In genomic region chr20:41452226-41452625, GRCh38 we compare ENCODE assay signal across 32 cellular contexts.
"Had no signal": no experiment of that assay in that cellular context is flagged by ENCODE, and none has a peak within 500 bp of the region (broad histone marks: within the 10 kb centered on the region; RNA-seq: fewer than 3 reads in every experiment).

No MANE protein-coding gene starts in this region.

- H3K27me3 ChIP-seq: adrenal gland, body of pancreas, esophagus squamous epithelium, gastroesophageal sphincter had no signal

- ATAC-seq: activated CD4-positive, CD25-positive, alpha-beta regulatory T cell treated with anti-CD3 and anti-CD28 coated beads, Interleukin-2, amount 50 U/mL, for 24 hours; activated CD8-positive, alpha-beta T cell treated with anti-CD3 and anti-CD28 coated beads for 36 hours; activated naive CD8-positive, alpha-beta T cell treated with anti-CD3 and anti-CD28 coated beads, Interleukin-2, amount 50 U/mL, for 24 hours; activated T-cell treated with anti-CD3 and anti-CD28 coated beads, Interleukin-2, amount 50 U/mL, for 4 hours; body of pancreas; effector memory CD8-positive, alpha-beta T cell; gastroesophageal sphincter; T-helper 17 cell had no signal

- H3K27ac ChIP-seq: adrenal gland, body of pancreas, epithelial cell of prostate, esophagus squamous epithelium, gastroesophageal sphincter, WERI-Rb-1 had no signal

- H3K4me3 ChIP-seq: adrenal gland, body of pancreas, esophagus squamous epithelium, gastroesophageal sphincter had no signal

- H3K9me3 ChIP-seq: adrenal gland, body of pancreas, esophagus squamous epithelium, gastroesophageal sphincter had no signal

- H3K4me1 ChIP-seq: body of pancreas, esophagus squamous epithelium, gastroesophageal sphincter had no signal

- FAIRE-seq: colon, endometrium, endothelial cell of umbilical vein had no signal

- DNase-seq: activated B cell treated with CpG ODN at 0.5 μM for 24 hours; activated CD4-positive, alpha-beta T cell treated with anti-CD3 and anti-CD28 coated beads for 48 hours; activated CD4-positive, alpha-beta T cell treated with anti-CD3 and anti-CD28 coated beads, Interleukin-2, amount 50 U/mL, for 1 hour; activated CD4-positive, alpha-beta T cell treated with anti-CD3 and anti-CD28 coated beads, Interleukin-2, amount 50 U/mL, for 48 hours; activated CD8-positive, alpha-beta memory T cell treated with anti-CD3 and anti-CD28 coated beads for 24 hours; activated CD8-positive, alpha-beta T cell treated with anti-CD3 and anti-CD28 coated beads for 36 hours; activated effector memory CD4-positive, alpha-beta T cell treated with anti-CD3 and anti-CD28 coated beads, Interleukin-2, amount 50 U/mL, for 16 hours; activated naive CD4-positive, alpha-beta T cell treated with anti-CD3 and anti-CD28 coated beads for 36 hours; activated naive CD8-positive, alpha-beta T cell treated with anti-CD3 and anti-CD28 coated beads for 36 hours; activated naive CD8-positive, alpha-beta T cell treated with anti-CD3 and anti-CD28 coated beads, Interleukin-2, amount 50 U/mL, for 24 hours; activated T-cell treated with anti-CD3 and anti-CD28 coated beads, Interleukin-2, amount 50 U/mL, for 4 hours; adrenal gland; amygdala; aorta; body of pancreas; caudate nucleus; cortex of kidney; dermis blood vessel endothelial cell; effector CD4-positive, alpha-beta T cell; effector memory CD8-positive, alpha-beta T cell; esophagus squamous epithelium; foreskin melanocyte; T-helper 1 cell; T-helper 17 cell; T1000; WERI-Rb-1 had no signal
